ENCODE assay signal across 8 cellular contexts in the genomic region with DNA sequence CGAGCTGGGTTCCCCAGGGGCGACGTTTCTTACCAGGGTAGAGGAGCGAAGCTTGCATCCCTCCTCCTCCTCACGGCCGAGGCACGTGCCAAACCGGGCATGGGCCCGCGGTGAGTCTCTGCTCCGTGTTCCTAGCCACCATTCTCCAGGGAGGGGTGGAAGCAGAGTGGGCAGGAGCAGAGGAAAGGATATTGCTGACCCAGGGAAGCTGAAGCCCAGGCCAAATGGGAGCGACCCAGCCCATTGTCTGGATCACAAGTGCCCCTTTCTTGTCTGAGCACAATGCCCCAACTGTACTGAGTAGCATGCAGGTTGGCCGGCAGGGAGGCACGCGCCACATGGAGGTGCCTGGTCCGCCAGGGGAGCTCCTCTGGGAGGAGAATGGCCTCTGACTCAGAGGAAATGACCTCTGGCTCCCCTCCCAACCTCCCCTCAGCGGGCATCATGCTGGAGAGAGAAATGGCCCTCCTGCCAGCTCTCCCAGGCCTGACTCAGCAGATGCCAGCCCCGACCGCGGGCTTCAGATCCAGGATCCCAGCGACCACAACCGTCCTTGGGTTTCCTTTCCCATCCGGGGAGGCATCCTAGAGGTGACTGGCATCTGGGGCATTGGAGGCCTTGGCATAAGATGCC. TPM values are rescaled to one million over a fixed set of nuclear protein-coding genes. Genes with fewer than 3 reads are reported as not detected.
DNase-seq lines count a peak whose midpoint lies in the region; ATAC-seq and TF ChIP-seq lines count a peak whose summit lies in the region.

No MANE protein-coding gene starts in this region.

- H3K36me3 ChIP-seq in NT2/D1 (ENCODE audit: insufficient read depth, insufficient read length, low read length) (peaks cover 19% of the 10 kb centered on the region), breast epithelium (no peaks in the 10 kb centered on the region), kidney epithelial cell (ENCODE audit: control insufficient read depth, insufficient read depth, low read length) (no peaks in the 10 kb centered on the region)

- no peak for TF ChIP-seq CTCF in 22Rv1 (IDR thresholded peaks at IDR 0.05)
- TF ChIP-seq CTCF in breast epithelium (IDR thresholded peaks at IDR 0.05): peak in 1 of 3 donors; percentile 30
- TF ChIP-seq CTCF in kidney epithelial cell (IDR thresholded peaks at IDR 0.05; ENCODE audit: insufficient read depth, low read length, poor library complexity, severe bottlenecking): no peak

- DNase-seq in ELR (ENCODE audit: low read depth) (peak; percentile 93), NT2/D1 (ENCODE audit: low read depth, low spot score) (no peak), breast epithelium (ENCODE audit: low spot score in 2 of 2) (peak; percentile 73 to 80), kidney epithelial cell (ENCODE audit: low read depth) (peak; percentile 79), stromal cell of bone marrow (ENCODE audit: low read depth) (peak; percentile 57), NCI-H526 treated with DMSO at 0.1 percent for 48 hours (lab: John Stamatoyannopoulos, UW) (no peak)

- intact Hi-C loops in breast epithelium (cut with DNase I; ENCODE audit: low total_unique reads): loop anchor here (5.0 kb wide), 1 partner anchor 40 kb away; a partner anchor contains a TSS

- H3K9ac ChIP-seq in NT2/D1 (ENCODE audit: insufficient read length, low read depth): peak overlapping the region; percentile 62

- H3K27ac ChIP-seq in 22Rv1: peak overlapping the region; percentile 79
- peak overlapping the region; percentile 33 to 55 for H3K27ac ChIP-seq in breast epithelium

- ATAC-seq in HG03095 (IDR thresholded peaks at IDR 0.05; ENCODE audit: unreplicated experiment): no peak

- H3K9me3 ChIP-seq in NT2/D1 (ENCODE audit: insufficient read depth, low read length) (no peaks in the 10 kb centered on the region), breast epithelium (no peaks in the 10 kb centered on the region)

- TF ChIP-seq POLR2A in breast epithelium (IDR thresholded peaks at IDR 0.05): no peak

- H3K4me1 ChIP-seq in NT2/D1 (ENCODE audit: insufficient read depth, insufficient read length) (peaks cover 15% of the 10 kb centered on the region), breast epithelium (peaks cover 0 to 13% of the 10 kb centered on the region in 2 donors)

- peak overlapping the region; percentile 29 for H3K4me3 ChIP-seq in NT2/D1 (ENCODE audit: insufficient read length, low read depth)
- H3K4me3 ChIP-seq in breast epithelium: peak overlapping the region in 2 of 3 donors; percentile 60 to 68
- H3K4me3 ChIP-seq in kidney epithelial cell (ENCODE audit: low read depth, low read length): peak overlapping the region; percentile 58

- peaks cover 7% of the 10 kb centered on the region for H3K27me3 ChIP-seq in NT2/D1 (ENCODE audit: insufficient read depth, insufficient read length)
- H3K27me3 ChIP-seq in breast epithelium: peaks cover 0 to 5% of the 10 kb centered on the region in 2 donors
- H3K27me3 ChIP-seq in kidney epithelial cell (ENCODE audit: control insufficient read depth, insufficient read depth, low read length): no peaks in the 10 kb centered on the region

RNA-seq across cellular contexts. Expression of a gene that starts 1.1 kb away (rescaled TPM):
- total RNA-seq in breast epithelium (1 to 10 TPM in 2 of 3 donors, under 1 TPM in 1; 0.48 to 2.0 (median 1.3) TPM), kidney epithelial cell (5.8 and 10.3 TPM in 2 replicates)

RNA-seq across cellular contexts. Expression of a gene that starts 21.3 kb away (rescaled TPM):
- 10 to 100 TPM; 21.3 to 25.0 (median 22.1) TPM for total RNA-seq in breast epithelium
- 34.9 and 46.4 TPM in 2 replicates for total RNA-seq in kidney epithelial cell

RNA-seq across cellular contexts. Expression of a gene that starts 25.7 kb away (rescaled TPM):
- total RNA-seq in breast epithelium (10 to 100 TPM; 30.7 to 94.6 (median 61.3) TPM), kidney epithelial cell (429 and 434 TPM in 2 replicates)

RNA-seq across cellular contexts. Expression of a gene that starts 38.4 kb away (rescaled TPM):
- total RNA-seq in breast epithelium: 1 to 10 TPM in 2 of 3 donors, under 1 TPM in 1; 0.64 to 2.9 (median 2.6) TPM
- total RNA-seq in kidney epithelial cell: 4.0 and 5.1 TPM in 2 replicates

RNA-seq across cellular contexts. Expression of a gene that starts 47.3 kb away (rescaled TPM):
- total RNA-seq in breast epithelium (not detected), kidney epithelial cell (not detected in 2 replicates)

Comparison
In these comparisons a context has a peak if more than half of its experiments do, and no peak if none do; other contexts are left out.
1. DNase-seq: peak in ELR (single experiment), breast epithelium (2 of 2), kidney epithelial cell (single experiment) and stromal cell of bone marrow (single experiment); none in NT2/D1 (single experiment) and NCI-H526 treated with DMSO at 0.1 percent for 48 hours (single experiment).
2. Peak in every context shown above with its lines, with median percentiles within 50 percentile points of each other: H3K4me3 ChIP-seq.